In the genomic region with DNA sequence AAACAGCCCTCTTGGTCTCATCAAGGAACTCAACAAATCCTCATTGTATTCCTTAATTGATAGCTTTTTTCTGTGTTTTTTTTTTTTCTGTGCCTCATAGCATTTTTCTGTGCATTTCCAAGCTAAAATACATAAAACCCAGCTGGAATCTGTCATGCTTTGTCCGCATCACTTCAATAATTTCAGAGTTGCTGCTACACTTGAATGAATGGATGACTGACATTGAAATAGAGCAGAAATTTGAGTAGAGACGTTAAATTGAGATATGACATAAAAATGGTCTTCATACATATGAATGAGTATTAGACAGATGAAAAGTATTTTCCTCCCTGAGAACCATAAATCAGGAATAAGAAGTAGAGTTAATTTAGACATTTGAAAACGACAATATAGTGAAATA, we compare ENCODE assay signal across 22 cellular contexts.
"Had no signal": no experiment of that assay in that cellular context is flagged by ENCODE, and none has a peak within 500 bp of the region (broad histone marks: within the 10 kb centered on the region; RNA-seq: fewer than 3 reads in every experiment).

No MANE protein-coding gene starts in this region.

- H3K4me1 ChIP-seq: pancreas, prostate gland, right lobe of liver, sigmoid colon, stomach, thyroid gland, tibial nerve, upper lobe of left lung, vagina had no signal

- H3K4me3 ChIP-seq: pancreas, prostate gland, right lobe of liver, sigmoid colon, stomach, thoracic aorta, thyroid gland, tibial nerve, upper lobe of left lung, vagina had no signal

- DNase-seq: natural killer cell; nucleus accumbens; pancreas; right cardiac atrium; right lobe of liver; sigmoid colon; small intestine; stimulated activated CD4-positive, alpha-beta T cell treated with anti-CD3 and anti-CD28 coated beads, Interleukin-15, amount 100 ng/mL, for 24 hours; stimulated activated CD4-positive, alpha-beta T cell treated with anti-CD3 and anti-CD28 coated beads, Interleukin-2, amount 100 ng/mL, for 24 hours; stimulated activated CD4-positive, alpha-beta T cell treated with anti-CD3 and anti-CD28 coated beads, Interleukin-2, amount 100 ng/mL, for 48 hours; stimulated activated CD4-positive, alpha-beta T cell treated with anti-CD3 and anti-CD28 coated beads, Interleukin-4, amount 100 ng/mL, for 24 hours; stimulated activated naive B cell treated with anti-CD40 and anti-IgM and Interleukin-4, amounts not matched to agents 10 μg/mL and 1 μg/mL and 100 μg/mL, for 72 hours; stimulated activated naive CD4-positive, alpha-beta T cell treated with Interleukin-2 at 50 U/mL for 16 hours; stomach; thyroid gland; trophoblast cell; upper lobe of left lung had no signal

- H3K27me3 ChIP-seq: neutrophil, pancreas, right lobe of liver, sigmoid colon, stomach, thyroid gland, tibial nerve, upper lobe of left lung, vagina had no signal

- H3K27ac ChIP-seq: neutrophil, pancreas, prostate gland, right lobe of liver, sigmoid colon, stomach, thoracic aorta, thyroid gland, tibial nerve, upper lobe of left lung, vagina had no signal

- H3K36me3 ChIP-seq: neutrophil, pancreas, prostate gland, right lobe of liver, sigmoid colon, stomach, thoracic aorta, thyroid gland, tibial nerve, upper lobe of left lung, vagina had no signal

- H3K9me3 ChIP-seq: neutrophil, pancreas, prostate gland, right lobe of liver, sigmoid colon, stomach, thoracic aorta, thyroid gland, upper lobe of left lung, vagina had no signal
